ENCODE assay signal across 1 cellular context in genomic region chr19:10602330-10603083, GRCh38.
TF ChIP-seq lines count a peak whose summit lies in the region.

No MANE protein-coding gene starts in this region.

TF ChIP-seq in HepG2, 621 proteins besides CTCF, POLR2A, EP300 and RAD21 (continued from another document):
- TF ChIP-seq MTA1 (CRISPR knock-in tag; IDR thresholded peaks at IDR 0.05; ENCODE audit: borderline replicate concordance) (no peak), RAD51 (IDR thresholded peaks at IDR 0.05; ENCODE audit: borderline replicate concordance) (no peak), ZNF878 (CRISPR knock-in tag; IDR thresholded peaks at IDR 0.05) (no peak), ETV5 (CRISPR knock-in tag; IDR thresholded peaks at IDR 0.05; ENCODE audit: borderline replicate concordance) (no peak), ZNF224 (CRISPR knock-in tag; IDR thresholded peaks at IDR 0.05) (no peak), PAWR (CRISPR knock-in tag; IDR thresholded peaks at IDR 0.05; ENCODE audit: borderline replicate concordance) (no peak), ZNF510 (CRISPR knock-in tag; IDR thresholded peaks at IDR 0.05; ENCODE audit: low read depth) (no peak), ZBTB7B (CRISPR knock-in tag; IDR thresholded peaks at IDR 0.05) (0 out of 2 replicates have a peak, but pooled peaks have one; percentile 54), ZNF343 (CRISPR knock-in tag; IDR thresholded peaks at IDR 0.05) (no peak), KDM1A (CRISPR knock-in tag; IDR thresholded peaks at IDR 0.05) (no peak), NONO (IDR thresholded peaks at IDR 0.05) (no peak), NONO (CRISPR knock-in tag; conservative IDR thresholded peaks at IDR 0.05) (no peak; the same call in 1 of the 2 replicates), FOXP4 (CRISPR knock-in tag; IDR thresholded peaks at IDR 0.05) (0 out of 2 replicates have a peak, but pooled peaks have one; percentile 9), SP4 (CRISPR knock-in tag; IDR thresholded peaks at IDR 0.05) (no peak), CEBPB (IDR thresholded peaks at IDR 0.05; ENCODE audit: borderline replicate concordance, low read depth, low read length) (no peak), ZNF552 (CRISPR knock-in tag; IDR thresholded peaks at IDR 0.05; ENCODE audit: borderline replicate concordance) (no peak), SRSF9 (IDR thresholded peaks at IDR 0.05; ENCODE audit: borderline replicate concordance, insufficient read depth, low read depth, low read length, poor library complexity, severe bottlenecking) (no peak), ZFYVE20 (CRISPR knock-in tag; IDR thresholded peaks at IDR 0.05; ENCODE audit: borderline replicate concordance, low read depth) (no peak), ZNF260 (CRISPR knock-in tag; IDR thresholded peaks at IDR 0.05; ENCODE audit: borderline replicate concordance, low read depth) (no peak), TMF1 (CRISPR knock-in tag; IDR thresholded peaks at IDR 0.05; ENCODE audit: low read depth) (no peak), MAZ (IDR thresholded peaks at IDR 0.05; ENCODE audit: borderline replicate concordance, low read depth, low read length) (no peak), MAZ (CRISPR knock-in tag; IDR thresholded peaks at IDR 0.05; ENCODE audit: low read depth) (peak; percentile 43; the same call in 1 of the 2 replicates), ZBTB39 (CRISPR knock-in tag; IDR thresholded peaks at IDR 0.05) (peak; percentile 76; the same call in 1 of the 2 replicates), RARA (CRISPR knock-in tag; IDR thresholded peaks at IDR 0.05) (no peak), CENPT (CRISPR knock-in tag; IDR thresholded peaks at IDR 0.05; ENCODE audit: low read depth) (no peak), ZNF646 (CRISPR knock-in tag; IDR thresholded peaks at IDR 0.05) (no peak)
- TF ChIP-seq, protein P1, sequence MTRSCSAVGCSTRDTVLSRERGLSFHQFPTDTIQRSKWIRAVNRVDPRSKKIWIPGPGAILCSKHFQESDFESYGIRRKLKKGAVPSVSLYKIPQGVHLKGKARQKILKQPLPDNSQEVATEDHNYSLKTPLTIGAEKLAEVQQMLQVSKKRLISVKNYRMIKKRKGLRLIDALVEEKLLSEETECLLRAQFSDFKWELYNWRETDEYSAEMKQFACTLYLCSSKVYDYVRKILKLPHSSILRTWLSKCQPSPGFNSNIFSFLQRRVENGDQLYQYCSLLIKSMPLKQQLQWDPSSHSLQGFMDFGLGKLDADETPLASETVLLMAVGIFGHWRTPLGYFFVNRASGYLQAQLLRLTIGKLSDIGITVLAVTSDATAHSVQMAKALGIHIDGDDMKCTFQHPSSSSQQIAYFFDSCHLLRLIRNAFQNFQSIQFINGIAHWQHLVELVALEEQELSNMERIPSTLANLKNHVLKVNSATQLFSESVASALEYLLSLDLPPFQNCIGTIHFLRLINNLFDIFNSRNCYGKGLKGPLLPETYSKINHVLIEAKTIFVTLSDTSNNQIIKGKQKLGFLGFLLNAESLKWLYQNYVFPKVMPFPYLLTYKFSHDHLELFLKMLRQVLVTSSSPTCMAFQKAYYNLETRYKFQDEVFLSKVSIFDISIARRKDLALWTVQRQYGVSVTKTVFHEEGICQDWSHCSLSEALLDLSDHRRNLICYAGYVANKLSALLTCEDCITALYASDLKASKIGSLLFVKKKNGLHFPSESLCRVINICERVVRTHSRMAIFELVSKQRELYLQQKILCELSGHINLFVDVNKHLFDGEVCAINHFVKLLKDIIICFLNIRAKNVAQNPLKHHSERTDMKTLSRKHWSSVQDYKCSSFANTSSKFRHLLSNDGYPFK (CRISPR knock-in tag; IDR thresholded peaks at IDR 0.05; ENCODE audit: borderline replicate concordance), result no peak
- TF ChIP-seq, protein P2, sequence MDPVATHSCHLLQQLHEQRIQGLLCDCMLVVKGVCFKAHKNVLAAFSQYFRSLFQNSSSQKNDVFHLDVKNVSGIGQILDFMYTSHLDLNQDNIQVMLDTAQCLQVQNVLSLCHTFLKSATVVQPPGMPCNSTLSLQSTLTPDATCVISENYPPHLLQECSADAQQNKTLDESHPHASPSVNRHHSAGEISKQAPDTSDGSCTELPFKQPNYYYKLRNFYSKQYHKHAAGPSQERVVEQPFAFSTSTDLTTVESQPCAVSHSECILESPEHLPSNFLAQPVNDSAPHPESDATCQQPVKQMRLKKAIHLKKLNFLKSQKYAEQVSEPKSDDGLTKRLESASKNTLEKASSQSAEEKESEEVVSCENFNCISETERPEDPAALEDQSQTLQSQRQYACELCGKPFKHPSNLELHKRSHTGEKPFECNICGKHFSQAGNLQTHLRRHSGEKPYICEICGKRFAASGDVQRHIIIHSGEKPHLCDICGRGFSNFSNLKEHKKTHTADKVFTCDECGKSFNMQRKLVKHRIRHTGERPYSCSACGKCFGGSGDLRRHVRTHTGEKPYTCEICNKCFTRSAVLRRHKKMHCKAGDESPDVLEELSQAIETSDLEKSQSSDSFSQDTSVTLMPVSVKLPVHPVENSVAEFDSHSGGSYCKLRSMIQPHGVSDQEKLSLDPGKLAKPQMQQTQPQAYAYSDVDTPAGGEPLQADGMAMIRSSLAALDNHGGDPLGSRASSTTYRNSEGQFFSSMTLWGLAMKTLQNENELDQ (CRISPR knock-in tag; IDR thresholded peaks at IDR 0.05; ENCODE audit: borderline replicate concordance), result no peak
- TF ChIP-seq, protein P3, sequence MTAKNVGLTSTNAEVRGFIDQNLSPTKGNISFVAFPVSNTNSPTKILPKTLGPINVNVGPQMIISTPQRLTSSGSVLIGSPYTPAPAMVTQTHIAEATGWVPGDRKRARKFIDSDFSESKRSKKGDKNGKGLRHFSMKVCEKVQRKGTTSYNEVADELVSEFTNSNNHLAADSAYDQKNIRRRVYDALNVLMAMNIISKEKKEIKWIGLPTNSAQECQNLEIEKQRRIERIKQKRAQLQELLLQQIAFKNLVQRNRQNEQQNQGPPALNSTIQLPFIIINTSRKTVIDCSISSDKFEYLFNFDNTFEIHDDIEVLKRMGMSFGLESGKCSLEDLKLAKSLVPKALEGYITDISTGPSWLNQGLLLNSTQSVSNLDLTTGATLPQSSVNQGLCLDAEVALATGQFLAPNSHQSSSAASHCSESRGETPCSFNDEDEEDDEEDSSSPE (CRISPR knock-in tag; IDR thresholded peaks at IDR 0.05), result no peak; the same call in 1 of the 2 replicates
